ENCODE assay signal across 9 cellular contexts in the genomic region with DNA sequence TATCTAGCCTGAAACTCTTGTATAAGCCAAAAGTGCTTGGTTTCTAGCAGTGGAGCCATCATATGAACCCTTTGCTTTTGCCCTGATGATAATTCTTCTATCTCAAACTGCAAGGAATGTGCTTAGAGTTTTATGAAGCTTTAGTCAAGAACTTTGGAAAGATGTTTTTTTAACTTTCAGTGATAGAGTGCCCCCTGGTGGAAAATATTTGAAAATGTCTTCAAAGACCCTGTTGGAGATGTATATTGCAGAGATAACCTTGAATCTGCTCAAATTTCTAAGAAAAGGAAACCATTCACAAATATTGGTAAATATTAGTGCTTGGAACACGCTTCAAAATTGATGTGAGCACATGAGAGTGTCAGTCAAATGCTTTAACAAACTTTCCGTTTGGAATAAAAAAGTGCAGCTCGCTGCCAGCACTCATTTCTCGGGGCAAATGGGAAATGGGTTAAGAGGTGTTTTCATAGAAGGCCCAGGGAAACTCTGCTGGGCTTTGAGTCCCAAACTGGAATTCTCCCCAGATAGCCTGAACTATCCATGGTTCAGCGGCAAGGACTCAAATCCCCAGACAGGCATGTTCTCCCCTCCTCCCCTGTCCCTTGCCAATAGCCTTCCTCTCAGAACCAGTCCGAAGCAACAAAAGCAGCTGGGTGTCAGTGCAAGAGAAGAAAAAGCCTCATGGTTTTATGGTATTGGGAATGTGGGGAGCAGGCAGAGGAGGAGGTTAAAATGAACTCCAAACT.
DNase-seq lines count a peak whose midpoint lies in the region; ATAC-seq and TF ChIP-seq lines count a peak whose summit lies in the region.
"Had no signal": no experiment of that assay in that cellular context is flagged by ENCODE, and none has a peak within 500 bp of the region (broad histone marks: within the 10 kb centered on the region; RNA-seq: fewer than 3 reads in every experiment).

No MANE protein-coding gene starts in this region.

- peaks cover 12% of the 10 kb centered on the region for H3K27me3 Mint-ChIP-seq in activated B cell treated with CpG ODN at 0.5 μM for 24 hours
- H3K27me3 Mint-ChIP-seq in immature natural killer cell (ENCODE audit: low read depth in 3 of 3), result peaks cover 4 to 10% (median 5%) of the 10 kb centered on the region in 3 donors
- H3K27me3 Mint-ChIP-seq in activated T-cell treated with anti-CD3 and anti-CD28 coated beads, Interleukin-2, amount 50 U/mL, for 4 hours (ENCODE audit: low read depth), result peaks cover 13% of the 10 kb centered on the region

- H3K36me3 ChIP-seq in upper lobe of right lung, result peaks cover 95% of the 10 kb centered on the region

- DNase-seq in NCI-H1092 treated with DMSO at 0.1 percent for 48 hours (lab: John Stamatoyannopoulos, UW), result peak; percentile 1
- DNase-seq in NCI-H1092 (lab: John Stamatoyannopoulos, UW), result no peak
- DNase-seq in LHCN-M2 (ENCODE audit: low read depth), result peak; percentile 47
- no peak for DNase-seq in activated B cell treated with CpG ODN at 0.5 μM for 24 hours
- DNase-seq in immature natural killer cell, result peak; percentile 13 to 23 (median 19)
- DNase-seq in upper lobe of right lung, result no peak
- no peak for DNase-seq in NCI-H446 treated with DMSO at 0.1 percent for 48 hours (lab: John Stamatoyannopoulos, UW)
- DNase-seq in activated T-cell treated with anti-CD3 and anti-CD28 coated beads, Interleukin-2, amount 50 U/mL, for 4 hours, result no peak

- no peaks in the 10 kb centered on the region for H3K9me3 ChIP-seq in upper lobe of right lung

- ATAC-seq in activated B cell treated with CpG ODN at 0.5 μM for 24 hours (ENCODE audit: low read depth) (no peak), upper lobe of right lung (peak; percentile 41)
- ATAC-seq in activated T-cell treated with anti-CD3 and anti-CD28 coated beads, Interleukin-2, amount 50 U/mL, for 4 hours, result no peak

- CTCF ChIA-PET in activated B cell treated with CpG ODN at 0.5 μM for 24 hours (lab: Charles Lee), result interaction anchor here (0.6 to 3.7 kb wide), 10 partner anchors 10 to 467 kb away, joined by 3 to 14 read pairs (median 4); no protein-coding TSS in a partner anchor

- H3K4me3 ChIP-seq in upper lobe of right lung, result no peak overlapping the region

- H3K4me3 Mint-ChIP-seq in activated B cell treated with CpG ODN at 0.5 μM for 24 hours (no peak overlapping the region), immature natural killer cell (no peak overlapping the region)
- H3K4me3 Mint-ChIP-seq in activated T-cell treated with anti-CD3 and anti-CD28 coated beads, Interleukin-2, amount 50 U/mL, for 4 hours, result no peak overlapping the region
- H3K4me3 Mint-ChIP-seq: CD8-positive, alpha-beta memory T cell had no signal

- H3K27ac Mint-ChIP-seq in activated B cell treated with CpG ODN at 0.5 μM for 24 hours, result no peak overlapping the region
- no peak overlapping the region for H3K27ac Mint-ChIP-seq in immature natural killer cell
- H3K27ac Mint-ChIP-seq: CD8-positive, alpha-beta memory T cell had no signal

- H3K27me3 ChIP-seq in upper lobe of right lung, result no peaks in the 10 kb centered on the region

- no peak overlapping the region for H3K27ac ChIP-seq in upper lobe of right lung

- H3K36me3 Mint-ChIP-seq in activated B cell treated with CpG ODN at 0.5 μM for 24 hours (ENCODE audit: low read depth), result no peaks in the 10 kb centered on the region
- H3K36me3 Mint-ChIP-seq in immature natural killer cell, result no peaks in the 10 kb centered on the region
- H3K36me3 Mint-ChIP-seq in activated T-cell treated with anti-CD3 and anti-CD28 coated beads, Interleukin-2, amount 50 U/mL, for 4 hours (ENCODE audit: insufficient read depth), result peaks cover 6% of the 10 kb centered on the region

- H3K9me3 Mint-ChIP-seq in activated B cell treated with CpG ODN at 0.5 μM for 24 hours (no peaks in the 10 kb centered on the region), immature natural killer cell (no peaks in the 10 kb centered on the region)
- H3K9me3 Mint-ChIP-seq in activated T-cell treated with anti-CD3 and anti-CD28 coated beads, Interleukin-2, amount 50 U/mL, for 4 hours, result no peaks in the 10 kb centered on the region
- H3K9me3 Mint-ChIP-seq: CD8-positive, alpha-beta memory T cell had no signal

- TF ChIP-seq CTCF in activated B cell treated with CpG ODN at 0.5 μM for 24 hours (IDR thresholded peaks at IDR 0.05), result peak; percentile 52
- peak; percentile 75 for TF ChIP-seq CTCF in upper lobe of right lung (IDR thresholded peaks at IDR 0.05)

- H3K4me1 ChIP-seq in upper lobe of right lung, result no peaks in the 10 kb centered on the region

- no peaks in the 10 kb centered on the region for H3K4me1 Mint-ChIP-seq in activated B cell treated with CpG ODN at 0.5 μM for 24 hours
- H3K4me1 Mint-ChIP-seq in immature natural killer cell, result no peaks in the 10 kb centered on the region
- H3K4me1 Mint-ChIP-seq in activated T-cell treated with anti-CD3 and anti-CD28 coated beads, Interleukin-2, amount 50 U/mL, for 4 hours (ENCODE audit: low read depth), result peaks cover 2% of the 10 kb centered on the region
- H3K4me1 Mint-ChIP-seq: CD8-positive, alpha-beta memory T cell had no signal

- intact Hi-C loops in activated B cell treated with CpG ODN at 0.5 μM for 24 hours (cut with micrococcal nuclease), result loop anchor here (1.0 to 2.0 kb wide), 6 partner anchors 237 to 836 kb away; no protein-coding TSS in a partner anchor
- intact Hi-C loops in upper lobe of right lung (cut with DNase I), result no loop called here

- POLR2A ChIA-PET in activated B cell treated with CpG ODN at 0.5 μM for 24 hours (lab: Charles Lee), result no interaction called here

Comparison
In these comparisons a context has a peak if more than half of its experiments do, and no peak if none do; other contexts are left out.
1. DNase-seq: peak in NCI-H1092 treated with DMSO at 0.1 percent for 48 hours (single experiment), LHCN-M2 (single experiment) and immature natural killer cell (3 of 3); none in NCI-H1092 (single experiment), activated B cell treated with CpG ODN at 0.5 μM for 24 hours (single experiment), upper lobe of right lung (single experiment), NCI-H446 treated with DMSO at 0.1 percent for 48 hours (single experiment) and activated T-cell treated with anti-CD3 and anti-CD28 coated beads, Interleukin-2, amount 50 U/mL, for 4 hours (single experiment).